8 cellular contexts compared by ENCODE assay signal in genomic region chr13:31538067-31539042, GRCh38.
DNase-seq lines count a peak whose midpoint lies in the region; TF ChIP-seq lines count a peak whose summit lies in the region.

No MANE protein-coding gene starts in this region.

- intact Hi-C loops in MCF 10A (cut with micrococcal nuclease) = loop anchor here (1.0 kb wide), 2 partner anchors 204 to 259 kb away; no protein-coding TSS in a partner anchor
- intact Hi-C loops in breast epithelium (cut with DNase I; ENCODE audit: low total_unique reads) = no loop called here
- intact Hi-C loops in uterus (cut with DNase I; ENCODE audit: low total_unique reads) = no loop called here

- no peaks in the 10 kb centered on the region for H3K9me3 ChIP-seq in breast epithelium
- no peaks in the 10 kb centered on the region for H3K9me3 ChIP-seq in SJCRH30 (replicated peaks)
- H3K9me3 ChIP-seq in uterus = no peaks in the 10 kb centered on the region

- H3K27me3 Mint-ChIP-seq in MCF 10A (ENCODE audit: insufficient read depth, unreplicated experiment) = peaks cover 40% of the 10 kb centered on the region
- no peaks in the 10 kb centered on the region for H3K27me3 Mint-ChIP-seq in T-helper 2 cell treated with Interferon-gamma antibody and Interleukin-4, amounts not matched to agents 5 μg/mL and 100 μg/mL, for 36 hours (ENCODE audit: low read depth)

- H3K4me1 ChIP-seq in breast epithelium = no peaks in the 10 kb centered on the region
- H3K4me1 ChIP-seq in SJCRH30 = no peaks in the 10 kb centered on the region
- H3K4me1 ChIP-seq in uterus = no peaks in the 10 kb centered on the region

- TF ChIP-seq CTCF in MCF 10A (IDR thresholded peaks at IDR 0.05; ENCODE audit: unreplicated experiment) (peak; percentile 51), breast epithelium (IDR thresholded peaks at IDR 0.05) (peak in 1 of 3 donors; percentile 19), foreskin fibroblast (IDR thresholded peaks at IDR 0.05; ENCODE audit: low read depth, low read length) (peak; percentile 78), uterus (IDR thresholded peaks at IDR 0.05) (peak in 3 of 4 experiments; percentile 27 to 40 (median 31))

- no peak overlapping the region for H3K4me3 ChIP-seq in breast epithelium
- no peak overlapping the region for H3K4me3 ChIP-seq in SJCRH30
- no peak overlapping the region for H3K4me3 ChIP-seq in foreskin fibroblast (ENCODE audit: low read depth in 1 of 2, low read length in 2 of 2)
- no peak overlapping the region for H3K4me3 ChIP-seq in uterus

- TF ChIP-seq POLR2A in breast epithelium (IDR thresholded peaks at IDR 0.05) = no peak
- TF ChIP-seq POLR2A in uterus (IDR thresholded peaks at IDR 0.05) = no peak

- H3K4me1 Mint-ChIP-seq in MCF 10A (ENCODE audit: insufficient read depth, unreplicated experiment) = no peaks in the 10 kb centered on the region
- H3K4me1 Mint-ChIP-seq in T-helper 2 cell treated with Interferon-gamma antibody and Interleukin-4, amounts not matched to agents 5 μg/mL and 100 μg/mL, for 36 hours (ENCODE audit: low read depth) = no peaks in the 10 kb centered on the region

- BruUV-seq in MCF 10A (replicated peaks; lab: Mats Ljungman, UMichigan) = no TSS peak

- POLR2A ChIA-PET in MCF 10A (lab: Yijun Ruan, JAX) = interaction anchor here (1.0 to 1.1 kb wide), 2 partner anchors 105 to 203 kb away, joined by 3 to 5 read pairs; no protein-coding TSS in a partner anchor

- H3K27ac ChIP-seq in breast epithelium (no peak overlapping the region), SJCRH30 (no peak overlapping the region), uterus (no peak overlapping the region)

- no peak overlapping the region for H3K27ac Mint-ChIP-seq in MCF 10A (ENCODE audit: low read depth, unreplicated experiment)
- no peak overlapping the region for H3K27ac Mint-ChIP-seq in T-helper 2 cell treated with Interferon-gamma antibody and Interleukin-4, amounts not matched to agents 5 μg/mL and 100 μg/mL, for 36 hours

- CTCF ChIA-PET in MCF 10A (lab: Yijun Ruan, JAX) = interaction anchor here (0.5 to 3.7 kb wide), 46 partner anchors 9 to 618 kb away, joined by 3 to 72 read pairs (median 4); no protein-coding TSS in a partner anchor

- no peaks in the 10 kb centered on the region for H3K9me3 Mint-ChIP-seq in MCF 10A (ENCODE audit: unreplicated experiment)
- H3K9me3 Mint-ChIP-seq in T-helper 2 cell treated with Interferon-gamma antibody and Interleukin-4, amounts not matched to agents 5 μg/mL and 100 μg/mL, for 36 hours = no peaks in the 10 kb centered on the region

- H3K36me3 ChIP-seq in breast epithelium (no peaks in the 10 kb centered on the region), SJCRH30 (no peaks in the 10 kb centered on the region), uterus (no peaks in the 10 kb centered on the region)

- H3K4me3 Mint-ChIP-seq in MCF 10A (ENCODE audit: unreplicated experiment) = no peak overlapping the region
- no peak overlapping the region for H3K4me3 Mint-ChIP-seq in T-helper 2 cell treated with Interferon-gamma antibody and Interleukin-4, amounts not matched to agents 5 μg/mL and 100 μg/mL, for 36 hours

- no peaks in the 10 kb centered on the region for H3K27me3 ChIP-seq in breast epithelium
- no peaks in the 10 kb centered on the region for H3K27me3 ChIP-seq in SJCRH30
- H3K27me3 ChIP-seq in uterus = no peaks in the 10 kb centered on the region

- DNase-seq in MCF 10A (ENCODE audit: unreplicated experiment) (peak; percentile 72), breast epithelium (ENCODE audit: low spot score in 2 of 2) (no peak), SJCRH30 (peak; percentile 53 to 59), foreskin fibroblast (peak; percentile 48 to 76), uterus (no peak), activated gamma-delta T cell (lab: John Stamatoyannopoulos, UW) (no peak), cerebellum (ENCODE audit: low spot score) (no peak)
- no peak for DNase-seq in T-helper 2 cell treated with Interferon-gamma antibody and Interleukin-4, amounts not matched to agents 5 μg/mL and 100 μg/mL, for 36 hours (ENCODE audit: low spot score)

- H3K36me3 Mint-ChIP-seq in MCF 10A (ENCODE audit: insufficient read depth, unreplicated experiment) = no peaks in the 10 kb centered on the region
- no peaks in the 10 kb centered on the region for H3K36me3 Mint-ChIP-seq in T-helper 2 cell treated with Interferon-gamma antibody and Interleukin-4, amounts not matched to agents 5 μg/mL and 100 μg/mL, for 36 hours (ENCODE audit: low read depth)

Comparison
In these comparisons a context has a peak if more than half of its experiments do, and no peak if none do; other contexts are left out.
1. DNase-seq: peak in MCF 10A (single experiment), SJCRH30 (2 of 2) and foreskin fibroblast (2 of 2); none in breast epithelium (0 of 2), uterus (0 of 2), activated gamma-delta T cell (single experiment), T-helper 2 cell treated with Interferon-gamma antibody and Interleukin-4, amounts not matched to agents 5 μg/mL and 100 μg/mL, for 36 hours (single experiment) and cerebellum (single experiment).